ENCODE assay signal across 12 cellular contexts in the genomic region with DNA sequence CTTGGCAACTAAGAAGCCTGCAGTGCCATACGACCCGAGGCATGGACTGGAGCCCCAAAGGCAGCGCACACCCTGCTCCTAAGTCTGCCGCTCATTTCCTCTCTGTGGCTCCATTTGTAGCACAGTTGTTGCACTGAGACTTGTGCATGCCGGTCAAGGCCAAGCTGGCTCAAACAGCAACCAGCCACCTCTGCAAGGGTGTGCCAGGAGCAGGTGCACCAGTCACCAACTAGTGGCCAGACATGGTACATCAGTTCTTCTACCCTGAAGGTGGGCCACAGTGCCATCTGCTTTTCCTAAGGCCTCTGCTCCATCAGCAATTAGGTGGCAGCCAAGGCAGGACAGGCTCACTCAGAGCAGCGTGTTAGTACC. TPM values are rescaled to one million over a fixed set of nuclear protein-coding genes. Genes with fewer than 3 reads are reported as not detected.
DNase-seq lines count a peak whose midpoint lies in the region; ATAC-seq and TF ChIP-seq lines count a peak whose summit lies in the region.
"Not testable (repeated sequence)": the region's sequence is repeated elsewhere in the genome, so short reads cannot be mapped to it uniquely, and the experiment has no call there.
"Had no signal": no experiment of that assay in that cellular context is flagged by ENCODE, and none has a peak within 500 bp of the region (broad histone marks: within the 10 kb centered on the region; RNA-seq: fewer than 3 reads in every experiment).

No MANE protein-coding gene starts in this region.

- TF ChIP-seq POLR2A in spleen (IDR thresholded peaks at IDR 0.05): not testable (repeated sequence)

- H3K27ac ChIP-seq in DND-41 (ENCODE audit: low read length); endodermal cell (ENCODE audit: low read depth, low read length); spleen: not testable (repeated sequence)

- not testable (repeated sequence) for H3K9me3 ChIP-seq in DND-41 (ENCODE audit: insufficient read depth, low read length, severe bottlenecking); endodermal cell (ENCODE audit: control insufficient read depth, low read length); spleen

- not testable (repeated sequence) for H3K79me2 ChIP-seq in DND-41 (ENCODE audit: insufficient read depth, low read length)

- TF ChIP-seq CTCF in DND-41 (IDR thresholded peaks at IDR 0.05; ENCODE audit: borderline replicate concordance, extremely low read depth, low read length, poor library complexity, severe bottlenecking) (peak; percentile 2), GM12873 (IDR thresholded peaks at IDR 0.05; ENCODE audit: insufficient read depth, low read depth, low read length, missing control alignments) (peak; percentile 29), endodermal cell (conservative IDR thresholded peaks at IDR 0.05) (peak; percentile 54)
- not testable (repeated sequence) for TF ChIP-seq CTCF in spleen (IDR thresholded peaks at IDR 0.05 in 8 of 11, conservative IDR thresholded peaks at IDR 0.05 in 3 of 11)

- not testable (repeated sequence) for H3K4me1 ChIP-seq in DND-41 (ENCODE audit: insufficient read depth, low read length); endodermal cell (ENCODE audit: control insufficient read depth, insufficient read depth, low read length); spleen

- not testable (repeated sequence) for H3K4me3 ChIP-seq in DND-41 (ENCODE audit: low read depth in 1 of 2, low read length in 2 of 2); endodermal cell (ENCODE audit: low read length); spleen

- not testable (repeated sequence) for H3K36me3 ChIP-seq in DND-41 (ENCODE audit: insufficient read depth, low read length); endodermal cell (ENCODE audit: control insufficient read depth, insufficient read depth, low read length); spleen

- H3K27me3 ChIP-seq in DND-41 (ENCODE audit: insufficient read depth, low read length, poor library complexity); endodermal cell (ENCODE audit: control insufficient read depth, insufficient read depth, low read length, poor library complexity, severe bottlenecking); spleen (replicated peaks in 1 of 7): not testable (repeated sequence)

- H3K9me3 Mint-ChIP-seq in endodermal cell: not testable (repeated sequence)

- H3K27ac Mint-ChIP-seq in endodermal cell: not testable (repeated sequence)

- WGBS in endodermal cell (ENCODE audit: insufficient coverage in 1 of 2, insufficient read length in 1 of 2), 2 experiments: 89% methylated on average over 6 of the region's 6 CpGs; no CpG with 5 or more reads in 1 of the 2 experiments
- 79 to 93% (median 86%) methylated on average over 4 to 6 of the region's 6 CpGs for WGBS in spleen, 5 donors

- not testable (repeated sequence) for H3K4me3 Mint-ChIP-seq in endodermal cell

- not testable (repeated sequence) for H3K4me2 ChIP-seq in DND-41 (ENCODE audit: insufficient read depth, low read length)

- not testable (repeated sequence) for H3K4me1 Mint-ChIP-seq in endodermal cell

- not testable (repeated sequence) for H3K9ac ChIP-seq in DND-41 (ENCODE audit: low read depth, low read length); endodermal cell (ENCODE audit: extremely low read depth, low read length, poor library complexity, severe bottlenecking)

- H4K20me1 ChIP-seq in DND-41 (ENCODE audit: insufficient read depth, low read length): not testable (repeated sequence)

- intact Hi-C loops in spleen (cut with DNase I; ENCODE audit: low total_unique reads): not testable (repeated sequence)

- not testable (repeated sequence) for ATAC-seq in DND-41 (ENCODE audit: insufficient read depth, low read depth)

- H3K36me3 Mint-ChIP-seq in endodermal cell (ENCODE audit: low read depth): not testable (repeated sequence)

- not testable (repeated sequence) for DNase-seq in DND-41
- DNase-seq in HT-29 (ENCODE audit: low spot score): peak; percentile 10
- DNase-seq in NCI-H69 (lab: John Stamatoyannopoulos, UW): peak; percentile 4
- DNase-seq in RPMI8226: peak; percentile 45
- peak; percentile 56 for DNase-seq in endodermal cell
- peak; percentile 9 for DNase-seq in iPS DF 4.7 (ENCODE audit: extremely low read depth, low spot score)
- peak; percentile 55 for DNase-seq in spleen

- not testable (repeated sequence) for H2AFZ ChIP-seq in DND-41 (ENCODE audit: low read depth, low read length)

- not testable (repeated sequence) for H3K27me3 Mint-ChIP-seq in endodermal cell (ENCODE audit: insufficient read depth)

RNA-seq across cellular contexts. Expression of gene POTEI, which starts 54.4 kb away (rescaled TPM):
- 0.05 and 0.08 TPM in 2 replicates for total RNA-seq in HT-29 (2014; rRNA removed; shearing (Covaris generic))
- total RNA-seq in endodermal cell: 1 to 10 TPM in 1 of 2 donors, under 1 TPM in 1; 0.07 to 2.0 TPM
- 0.04 TPM for polyA plus RNA-seq in endodermal cell (2013, experiment 1 of 2)
- polyA plus RNA-seq in endodermal cell (2013, experiment 2 of 2): 0.04 TPM
- total RNA-seq in spleen: not detected
- not detected for polyA plus RNA-seq in spleen
- total RNA-seq: A673; CD8-positive, alpha-beta T cell; HFFc6; PC-3 had no signal
